In genomic region chr16:2964416-2965223, GRCh38 we compare ENCODE assay signal across 8 cellular contexts. TPM values are rescaled to one million over a fixed set of nuclear protein-coding genes. Genes with fewer than 3 reads are reported as not detected.
A peak's percentile ranks its signal among the peaks of the same experiment; 100 is the strongest.
DNase-seq lines count a peak whose midpoint lies in the region; ATAC-seq, FAIRE-seq and TF ChIP-seq lines count a peak whose summit lies in the region.

No MANE protein-coding gene starts in this region.

- CTCF ChIA-PET in GM12878 (lab: Yijun Ruan, JAX), result interaction anchor here (1.0 to 4.7 kb wide), 4 partner anchors 16 to 44 kb away, joined by 4 to 20 read pairs (median 6); partner anchors contain the start of gene PKMYT1

- POLR2A ChIA-PET in GM12878 (lab: Charles Lee), result interaction anchor here (0.6 to 1.3 kb wide), 7 partner anchors 46 to 212 kb away, joined by 3 to 8 read pairs (median 5); no protein-coding TSS in a partner anchor

- no peaks in the 10 kb centered on the region for H3K27me3 ChIP-seq in GM12878 (replicated peaks in 1 of 2; ENCODE audit: control insufficient read depth in 2 of 2, insufficient read depth in 2 of 2, low read length in 1 of 2)
- H3K27me3 ChIP-seq in vagina, result peaks cover 12% of the 10 kb centered on the region

- no peaks in the 10 kb centered on the region for H4K20me1 ChIP-seq in GM12878 (ENCODE audit: control insufficient read depth, insufficient read depth)

- TSS peak; percentile 74 for BruUV-seq in GM12878 (replicated peaks; lab: Mats Ljungman, UMichigan)

- TF ChIP-seq RAD21 in GM12878 (IDR thresholded peaks at IDR 0.05; ENCODE audit: insufficient read depth, low read depth, low read length), result no peak

- 2% methylated on average over 54 of the region's 68 CpGs for WGBS in GM12878 (ENCODE audit: insufficient coverage, insufficient replicate concordance, low lambda C conversion rate, missing lambda C conversion rate)
- 0 to 1% methylated on average over 43 to 67 of the region's 68 CpGs for WGBS in mesodermal cell (ENCODE audit: insufficient coverage in 2 of 2), 2 experiments

- intact Hi-C loops in GM12878 (cut with micrococcal nuclease; ENCODE audit: unreplicated experiment) (loop anchor here (2.0 kb wide), 1 partner anchor 60 kb away; no protein-coding TSS in a partner anchor), vagina (cut with DNase I) (no loop called here)

- DNase-seq in NCI-H1417 (lab: John Stamatoyannopoulos, UW) (peak; percentile 74 to 80 (median 75)), NCI-H1417 treated with DMSO at 0.1 percent for 48 hours (lab: John Stamatoyannopoulos, UW) (no peak), NCI-H1105 treated with DMSO at 0.1 percent for 48 hours (lab: John Stamatoyannopoulos, UW) (peak; percentile 61), SW 1271 (lab: John Stamatoyannopoulos, UW) (peak; percentile 54 to 55), GM12878 (ENCODE audit: low read depth, low spot score) (no peak), vagina (ENCODE audit: extremely low spot score in 2 of 2) (no peak)

- H3K4me1 ChIP-seq in GM12878 (ENCODE audit: control insufficient read depth, insufficient read depth, low read length) (peaks cover 37% of the 10 kb centered on the region), mesodermal cell (ENCODE audit: control insufficient read depth, insufficient read depth, low read length, poor library complexity, severe bottlenecking) (peaks cover 3% of the 10 kb centered on the region), vagina (peaks cover 56% of the 10 kb centered on the region)

- SMC1A ChIA-PET in GM12878 (lab: Charles Lee; ENCODE audit: uncharacterized antibody, unreplicated experiment), result interaction anchor here (0.7 to 1.0 kb wide), 5 partner anchors 8 to 53 kb away, joined by 3 to 4 read pairs (median 3); no protein-coding TSS in a partner anchor

- H3K4me2 ChIP-seq in GM12878 (ENCODE audit: control insufficient read depth, insufficient read depth), result peak overlapping the region; percentile 94

- RAD21 ChIA-PET in GM12878 (lab: Charles Lee; ENCODE audit: unreplicated experiment), result interaction anchor here (0.6 to 1.3 kb wide), 6 partner anchors 13 to 82 kb away, joined by 3 to 6 read pairs (median 4); partner anchors contain the start of genes FLYWCH1 and FLYWCH2

- in situ Hi-C loops in GM12878 (cut with MboI), result no loop called here

- H3K27ac ChIP-seq in GM12878 (ENCODE audit: control insufficient read depth, insufficient read depth) (no peak overlapping the region), mesodermal cell (ENCODE audit: low read depth, low read length, severe bottlenecking) (no peak overlapping the region), vagina (no peak overlapping the region)

- peak overlapping the region; percentile 2; the same call in 1 of the 2 replicates for H3K9ac ChIP-seq in GM12878 (ENCODE audit: control insufficient read depth, insufficient read depth, low read length)

- H3K9me3 ChIP-seq in GM12878 (replicated peaks; ENCODE audit: control insufficient read depth, insufficient read depth, low read length), result no peaks in the 10 kb centered on the region
- no peaks in the 10 kb centered on the region for H3K9me3 ChIP-seq in mesodermal cell (ENCODE audit: control insufficient read depth, low read length)
- H3K9me3 ChIP-seq in vagina, result no peaks in the 10 kb centered on the region

- FAIRE-seq in GM12878 (lab: Jason Lieb, UNC), result no peak

- H3K79me2 ChIP-seq in GM12878 (ENCODE audit: control insufficient read depth, insufficient read depth, low read length), result peaks cover 3% of the 10 kb centered on the region; the same call in 1 of the 2 replicates

- no peak for TF ChIP-seq EP300 in GM12878 (IDR thresholded peaks at IDR 0.05; ENCODE audit: borderline replicate concordance in 1 of 2, control insufficient read depth in 1 of 2, low read depth in 2 of 2, low read length in 2 of 2)

- peak overlapping the region; percentile 37 for H2AFZ ChIP-seq in GM12878 (ENCODE audit: control insufficient read depth, low read depth, low read length)

- TF ChIP-seq POLR2A in GM12878 (IDR thresholded peaks at IDR 0.05; ENCODE audit: low read depth, low read length) (no peak), vagina (IDR thresholded peaks at IDR 0.05) (no peak)

- TF ChIP-seq CTCF in GM12878 (IDR thresholded peaks at IDR 0.05 in 2 of 3, conservative IDR thresholded peaks at IDR 0.05 in 1 of 3; ENCODE audit: control insufficient read depth in 2 of 3, extremely low read depth in 1 of 3, insufficient read depth in 1 of 3, low read depth in 3 of 3, low read length in 3 of 3) (no peak), vagina (IDR thresholded peaks at IDR 0.05) (no peak)

- ATAC-seq in GM12878 (peak; percentile 60), HG03432 (IDR thresholded peaks at IDR 0.05; ENCODE audit: unreplicated experiment) (no peak)

- H3K36me3 ChIP-seq in GM12878 (ENCODE audit: control insufficient read depth in 2 of 2, insufficient read depth in 2 of 2, low read length in 1 of 2) (no peaks in the 10 kb centered on the region), mesodermal cell (ENCODE audit: control insufficient read depth, insufficient read depth, low read length) (no peaks in the 10 kb centered on the region), vagina (no peaks in the 10 kb centered on the region)

- H3K4me3 ChIP-seq in GM12878, result peak overlapping the region; percentile 69
- H3K4me3 ChIP-seq in mesodermal cell (ENCODE audit: extremely low read depth, insufficient read depth, low read length, poor library complexity, severe bottlenecking), result peak overlapping the region; percentile 39
- H3K4me3 ChIP-seq in vagina, result peak overlapping the region; percentile 24 to 43

RNA-seq across cellular contexts. Expression of gene KREMEN2, which starts 0.5 kb away (rescaled TPM):
- total RNA-seq in GM12878 (2013; cell fraction: nucleolus; rRNA removed), result 7.1 TPM in 2 replicates
- total RNA-seq in GM12878 (2014; rRNA removed), result 1.3 and 1.8 TPM in 2 replicates
- 0.14 and 0.18 TPM in 2 replicates for total RNA-seq in GM12878 (2014; rRNA removed; fragmentation: Illumina TruSeq; extraction: Trizol)
- total RNA-seq in GM12878 (2021), result 1.5 TPM in 2 replicates
- not detected for polyA plus RNA-seq in GM12878 (2011; ENCODE audit: low read depth)
- 1.6 and 3.7 TPM in 2 replicates for polyA plus RNA-seq in GM12878 (2011; rRNA removed)
- polyA plus RNA-seq in GM12878 (2011; cell fraction: cytosol; rRNA removed), result 5.4 and 9.9 TPM in 2 replicates
- 34.9 and 50.5 TPM in 2 replicates for polyA plus RNA-seq in GM12878 (2011; cell fraction: nucleus; rRNA removed)
- 0.59 and 0.68 TPM in 2 replicates for polyA plus RNA-seq in GM12878 (2012)
- polyA plus RNA-seq in GM12878 (2014; fragmentation: Illumina TruSeq; extraction: Trizol), result 0.06 TPM in 1 of 2 replicates, not detected in the other
- not detected for polyA plus RNA-seq in GM12878 (2014; fragmentation: Nextera tagmentation; extraction: Ambion mirVana)
- polyA plus RNA-seq in GM12878 (2014; rRNA removed), result 1.1 and 1.8 TPM in 2 replicates
- polyA plus RNA-seq in GM12878 (2016; fragmentation: Nextera tagmentation; extraction: Ambion mirVana), result under 1 TPM; 0.45 to 0.59 TPM
- 0.37 and 1.3 TPM in 2 replicates for polyA minus RNA-seq in GM12878 (2011; rRNA and poly(A)+ RNA removed)
- 1.5 and 2.8 TPM in 2 replicates for polyA minus RNA-seq in GM12878 (2011; cell fraction: cytosol; rRNA and poly(A)+ RNA removed)
- polyA minus RNA-seq in GM12878 (2011; cell fraction: nucleus; rRNA and poly(A)+ RNA removed), result 3.1 and 4.5 TPM in 2 replicates
- polyA plus RNA-seq in mesodermal cell (2013, experiment 1 of 2), result 2.3 TPM
- polyA plus RNA-seq in mesodermal cell (2013, experiment 2 of 2), result 1.6 TPM
- total RNA-seq in vagina, result not detected

RNA-seq across cellular contexts. Expression of gene PAQR4, which starts 4.5 kb away (rescaled TPM):
- 14.8 and 15.2 TPM in 2 replicates for total RNA-seq in GM12878 (2013; cell fraction: nucleolus; rRNA removed)
- 20.8 and 21.1 TPM in 2 replicates for total RNA-seq in GM12878 (2014; rRNA removed)
- total RNA-seq in GM12878 (2014; rRNA removed; fragmentation: Illumina TruSeq; extraction: Trizol), result 10.6 and 11.9 TPM in 2 replicates
- total RNA-seq in GM12878 (2021), result 30.7 and 31.8 TPM in 2 replicates
- 4.8 TPM for polyA plus RNA-seq in GM12878 (2011; ENCODE audit: low read depth)
- polyA plus RNA-seq in GM12878 (2011; rRNA removed), result 7.2 and 13.9 TPM in 2 replicates
- 20.7 and 26.5 TPM in 2 replicates for polyA plus RNA-seq in GM12878 (2011; cell fraction: cytosol; rRNA removed)
- 66.1 and 79.5 TPM in 2 replicates for polyA plus RNA-seq in GM12878 (2011; cell fraction: nucleus; rRNA removed)
- 8.9 and 9.3 TPM in 2 replicates for polyA plus RNA-seq in GM12878 (2012)
- 7.6 and 13.1 TPM in 2 replicates for polyA plus RNA-seq in GM12878 (2014; fragmentation: Illumina TruSeq; extraction: Trizol)
- polyA plus RNA-seq in GM12878 (2014; fragmentation: Nextera tagmentation; extraction: Ambion mirVana), result under 1 TPM; 0.39 to 0.84 TPM
- 29.4 and 29.9 TPM in 2 replicates for polyA plus RNA-seq in GM12878 (2014; rRNA removed)
- polyA plus RNA-seq in GM12878 (2016; fragmentation: Nextera tagmentation; extraction: Ambion mirVana), result 10 to 100 TPM in 1 of 2 experiments, 1 to 10 TPM in 1; 5.9 to 14.2 TPM
- polyA minus RNA-seq in GM12878 (2011; rRNA and poly(A)+ RNA removed), result 10.3 and 16.7 TPM in 2 replicates
- polyA minus RNA-seq in GM12878 (2011; cell fraction: cytosol; rRNA and poly(A)+ RNA removed), result 11.9 and 13.4 TPM in 2 replicates
- polyA minus RNA-seq in GM12878 (2011; cell fraction: nucleus; rRNA and poly(A)+ RNA removed), result 9.6 and 17.0 TPM in 2 replicates
- 10.6 TPM for polyA plus RNA-seq in mesodermal cell (2013, experiment 1 of 2)
- 9.6 TPM for polyA plus RNA-seq in mesodermal cell (2013, experiment 2 of 2)
- total RNA-seq in vagina, result 2.7 TPM

RNA-seq across cellular contexts. Expression of gene PKMYT1, which starts 15.6 kb away (rescaled TPM):
- total RNA-seq in GM12878 (2013; cell fraction: nucleolus; rRNA removed), result 41.1 and 44.0 TPM in 2 replicates
- 31.6 and 39.6 TPM in 2 replicates for total RNA-seq in GM12878 (2014; rRNA removed)
- total RNA-seq in GM12878 (2014; rRNA removed; fragmentation: Illumina TruSeq; extraction: Trizol), result 11.5 and 13.6 TPM in 2 replicates
- total RNA-seq in GM12878 (2021), result 72.6 and 77.1 TPM in 2 replicates
- 6.7 TPM for polyA plus RNA-seq in GM12878 (2011; ENCODE audit: low read depth)
- 3.4 and 9.3 TPM in 2 replicates for polyA plus RNA-seq in GM12878 (2011; rRNA removed)
- polyA plus RNA-seq in GM12878 (2011; cell fraction: cytosol; rRNA removed), result 18.5 and 31.3 TPM in 2 replicates
- 97.2 and 161 TPM in 2 replicates for polyA plus RNA-seq in GM12878 (2011; cell fraction: nucleus; rRNA removed)
- polyA plus RNA-seq in GM12878 (2012), result 24.9 and 30.6 TPM in 2 replicates
- 6.9 and 13.1 TPM in 2 replicates for polyA plus RNA-seq in GM12878 (2014; fragmentation: Illumina TruSeq; extraction: Trizol)
- 10 to 100 TPM in 1 of 2 experiments, 1 to 10 TPM in 1; 4.6 to 20.2 TPM for polyA plus RNA-seq in GM12878 (2014; fragmentation: Nextera tagmentation; extraction: Ambion mirVana)
- 48.1 and 63.7 TPM in 2 replicates for polyA plus RNA-seq in GM12878 (2014; rRNA removed)
- 100 to 1,000 TPM in 1 of 2 experiments, 10 to 100 TPM in 1; 91.9 to 101 TPM for polyA plus RNA-seq in GM12878 (2016; fragmentation: Nextera tagmentation; extraction: Ambion mirVana)
- 5.8 and 9.7 TPM in 2 replicates for polyA minus RNA-seq in GM12878 (2011; rRNA and poly(A)+ RNA removed)
- polyA minus RNA-seq in GM12878 (2011; cell fraction: cytosol; rRNA and poly(A)+ RNA removed), result 14.4 and 23.0 TPM in 2 replicates
- polyA minus RNA-seq in GM12878 (2011; cell fraction: nucleus; rRNA and poly(A)+ RNA removed), result 18.4 and 39.6 TPM in 2 replicates
- 26.0 TPM for polyA plus RNA-seq in mesodermal cell (2013, experiment 1 of 2)
- polyA plus RNA-seq in mesodermal cell (2013, experiment 2 of 2), result 21.5 TPM
- total RNA-seq in vagina, result 6.9 TPM

RNA-seq across cellular contexts. Expression of gene CLDN9, which starts 48.1 kb away (rescaled TPM):
- total RNA-seq in GM12878 (2013; cell fraction: nucleolus; rRNA removed), result not detected in 2 replicates
- not detected in 2 replicates for total RNA-seq in GM12878 (2014; rRNA removed)
- not detected in 2 replicates for total RNA-seq in GM12878 (2014; rRNA removed; fragmentation: Illumina TruSeq; extraction: Trizol)
- not detected in 2 replicates for total RNA-seq in GM12878 (2021)
- polyA plus RNA-seq in GM12878 (2011; ENCODE audit: low read depth), result not detected
- not detected in 2 replicates for polyA plus RNA-seq in GM12878 (2011; rRNA removed)
- polyA plus RNA-seq in GM12878 (2011; cell fraction: cytosol; rRNA removed), result not detected in 2 replicates
- 0.12 TPM in 1 of 2 replicates, not detected in the other for polyA plus RNA-seq in GM12878 (2011; cell fraction: nucleus; rRNA removed)
- 0.08 TPM in 1 of 2 replicates, not detected in the other for polyA plus RNA-seq in GM12878 (2012)
- not detected in 2 replicates for polyA plus RNA-seq in GM12878 (2014; fragmentation: Illumina TruSeq; extraction: Trizol)
- polyA plus RNA-seq in GM12878 (2014; fragmentation: Nextera tagmentation; extraction: Ambion mirVana), result not detected
- polyA plus RNA-seq in GM12878 (2014; rRNA removed), result not detected in 2 replicates
- not detected for polyA plus RNA-seq in GM12878 (2016; fragmentation: Nextera tagmentation; extraction: Ambion mirVana)
- polyA minus RNA-seq in GM12878 (2011; rRNA and poly(A)+ RNA removed), result 0.26 TPM in 1 of 2 replicates, not detected in the other
- polyA minus RNA-seq in GM12878 (2011; cell fraction: cytosol; rRNA and poly(A)+ RNA removed), result not detected in 2 replicates
- not detected in 2 replicates for polyA minus RNA-seq in GM12878 (2011; cell fraction: nucleus; rRNA and poly(A)+ RNA removed)
- polyA plus RNA-seq in mesodermal cell (2013, experiment 1 of 2), result not detected
- polyA plus RNA-seq in mesodermal cell (2013, experiment 2 of 2), result not detected
- not detected for total RNA-seq in vagina

RNA-seq across cellular contexts. Expression of gene FLYWCH1, which starts 52.9 kb away (rescaled TPM):
- 40.3 and 43.6 TPM in 2 replicates for total RNA-seq in GM12878 (2013; cell fraction: nucleolus; rRNA removed)
- total RNA-seq in GM12878 (2014; rRNA removed) (15.0 and 19.7 TPM in 2 replicates), GM12878 (2014; rRNA removed; fragmentation: Illumina TruSeq; extraction: Trizol) (6.6 and 7.9 TPM in 2 replicates), GM12878 (2021) (27.8 and 33.8 TPM in 2 replicates), vagina (32.9 TPM)
- 10.7 TPM for polyA plus RNA-seq in GM12878 (2011; ENCODE audit: low read depth)
- polyA plus RNA-seq in GM12878 (2011; rRNA removed) (7.7 and 10.6 TPM in 2 replicates), GM12878 (2014; fragmentation: Illumina TruSeq; extraction: Trizol) (1.8 and 10.1 TPM in 2 replicates), GM12878 (2014; fragmentation: Nextera tagmentation; extraction: Ambion mirVana) (under 1 TPM; 0.47 to 0.60 TPM), GM12878 (2014; rRNA removed) (29.1 and 37.9 TPM in 2 replicates), GM12878 (2016; fragmentation: Nextera tagmentation; extraction: Ambion mirVana) (10 to 100 TPM; 11.8 to 16.7 TPM)
- polyA plus RNA-seq in GM12878 (2011; cell fraction: cytosol; rRNA removed), result 21.5 and 28.4 TPM in 2 replicates
- 55.9 and 70.0 TPM in 2 replicates for polyA plus RNA-seq in GM12878 (2011; cell fraction: nucleus; rRNA removed)
- 20.9 and 21.5 TPM in 2 replicates for polyA plus RNA-seq in GM12878 (2012)
- polyA minus RNA-seq in GM12878 (2011; rRNA and poly(A)+ RNA removed), result 6.7 and 11.4 TPM in 2 replicates
- polyA minus RNA-seq in GM12878 (2011; cell fraction: cytosol; rRNA and poly(A)+ RNA removed), result 6.5 and 9.9 TPM in 2 replicates
- 7.4 and 18.7 TPM in 2 replicates for polyA minus RNA-seq in GM12878 (2011; cell fraction: nucleus; rRNA and poly(A)+ RNA removed)
- 23.1 TPM for polyA plus RNA-seq in mesodermal cell (2013, experiment 1 of 2)
- polyA plus RNA-seq in mesodermal cell (2013, experiment 2 of 2), result 19.3 TPM

Comparison
In these comparisons a context has a peak if more than half of its experiments do, and no peak if none do; other contexts are left out.
1. DNase-seq: peak in NCI-H1417 (3 of 3), NCI-H1105 treated with DMSO at 0.1 percent for 48 hours (single experiment) and SW 1271 (2 of 2); none in NCI-H1417 treated with DMSO at 0.1 percent for 48 hours (single experiment), GM12878 (single experiment) and vagina (0 of 2).
2. Peak in every context shown above with its lines, with median percentiles within 50 percentile points of each other: H3K4me3 ChIP-seq.